ENCODE assay signal across 8 cellular contexts in the genomic region with DNA sequence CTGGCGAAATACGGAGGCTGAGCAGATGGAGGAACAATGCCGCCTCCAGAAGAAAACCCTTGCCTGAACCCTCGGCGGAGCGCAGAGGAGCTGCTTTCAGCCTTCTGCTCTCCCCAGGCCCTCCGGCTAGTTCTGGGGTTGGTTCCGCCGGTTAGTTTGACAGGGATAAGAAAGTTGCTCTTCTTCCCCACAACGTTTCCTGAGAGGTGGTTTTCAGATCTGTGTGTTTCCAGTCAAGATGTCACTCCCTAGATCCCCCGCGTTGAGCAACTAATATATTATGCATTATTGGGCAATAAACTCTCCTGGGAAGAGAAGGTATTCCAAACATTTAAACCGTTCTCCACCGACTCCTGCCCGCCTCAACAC. TPM values are rescaled to one million over a fixed set of nuclear protein-coding genes. Genes with fewer than 3 reads are reported as not detected.
DNase-seq lines count a peak whose midpoint lies in the region; ATAC-seq and TF ChIP-seq lines count a peak whose summit lies in the region.

No MANE protein-coding gene starts in this region.

- intact Hi-C loops in activated CD8-positive, alpha-beta T cell treated with anti-CD3 and anti-CD28 coated beads for 36 hours (cut with micrococcal nuclease) = no loop called here

- H3K4me3 ChIP-seq in HUES64 (ENCODE audit: low read length) = peak overlapping the region; percentile 92

- ATAC-seq in naive B cell (ENCODE audit: low read depth in 2 of 2) = no peak
- ATAC-seq in activated CD8-positive, alpha-beta T cell treated with anti-CD3 and anti-CD28 coated beads for 36 hours = no peak
- no peak for ATAC-seq in HG02610 (IDR thresholded peaks at IDR 0.05; ENCODE audit: unreplicated experiment)

- POLR2A ChIA-PET in activated CD8-positive, alpha-beta T cell treated with anti-CD3 and anti-CD28 coated beads for 36 hours (lab: Charles Lee) = no interaction called here

- H3K27ac Mint-ChIP-seq in endothelial cell (ENCODE audit: unreplicated experiment) (peak overlapping the region; percentile 81), naive B cell (no peak overlapping the region)
- no peak overlapping the region for H3K27ac Mint-ChIP-seq in activated CD8-positive, alpha-beta T cell treated with anti-CD3 and anti-CD28 coated beads for 36 hours

- H3K36me3 Mint-ChIP-seq in endothelial cell (ENCODE audit: low read depth, unreplicated experiment) (peaks cover 9% of the 10 kb centered on the region), naive B cell (peaks cover 6 to 11% of the 10 kb centered on the region in 2 donors)
- H3K36me3 Mint-ChIP-seq in activated CD8-positive, alpha-beta T cell treated with anti-CD3 and anti-CD28 coated beads for 36 hours (ENCODE audit: low read depth) = no peaks in the 10 kb centered on the region

- peaks cover 6% of the 10 kb centered on the region for H3K27me3 Mint-ChIP-seq in endothelial cell (ENCODE audit: unreplicated experiment)
- peaks cover 60 to 69% (median 61%) of the 10 kb centered on the region in 3 donors for H3K27me3 Mint-ChIP-seq in naive B cell
- peaks cover 48% of the 10 kb centered on the region for H3K27me3 Mint-ChIP-seq in activated CD8-positive, alpha-beta T cell treated with anti-CD3 and anti-CD28 coated beads for 36 hours

- in situ Hi-C loops in ACHN (cut with HindIII; ENCODE audit: low pct_ligation_motif_present, low pct_unique_long_range_greater_than_20kb, low sequenced_read_pairs) = no loop called here

- peak overlapping the region; percentile 71 for H3K9ac ChIP-seq in HUES64 (ENCODE audit: low read depth, low read length)

- CTCF ChIA-PET in activated CD8-positive, alpha-beta T cell treated with anti-CD3 and anti-CD28 coated beads for 36 hours (lab: Charles Lee) = no interaction called here

- H3K9me3 ChIP-seq in HUES64 (ENCODE audit: insufficient read depth, low read depth, low read length) = no peaks in the 10 kb centered on the region

- H3K4me1 Mint-ChIP-seq in endothelial cell (ENCODE audit: unreplicated experiment) (peaks cover 50% of the 10 kb centered on the region), naive B cell (peaks cover 26 to 37% (median 34%) of the 10 kb centered on the region in 3 donors)
- peaks cover 28% of the 10 kb centered on the region for H3K4me1 Mint-ChIP-seq in activated CD8-positive, alpha-beta T cell treated with anti-CD3 and anti-CD28 coated beads for 36 hours (ENCODE audit: low read depth)

- H3K9me3 Mint-ChIP-seq in endothelial cell (ENCODE audit: unreplicated experiment) (no peaks in the 10 kb centered on the region), naive B cell (peaks cover 0 to 22% (median 2%) of the 10 kb centered on the region in 7 donors)
- H3K9me3 Mint-ChIP-seq in activated CD8-positive, alpha-beta T cell treated with anti-CD3 and anti-CD28 coated beads for 36 hours = peaks cover 1% of the 10 kb centered on the region

- H3K27ac ChIP-seq in HUES64 (ENCODE audit: low read depth, low read length) = peak overlapping the region; percentile 54

- no peak for TF ChIP-seq CTCF in endothelial cell (IDR thresholded peaks at IDR 0.05; ENCODE audit: unreplicated experiment)
- TF ChIP-seq CTCF in activated CD8-positive, alpha-beta T cell treated with anti-CD3 and anti-CD28 coated beads for 36 hours (IDR thresholded peaks at IDR 0.05) = no peak

- peaks cover 40% of the 10 kb centered on the region for H3K27me3 ChIP-seq in HUES64 (ENCODE audit: insufficient read depth, low read length)

- 2% methylated on average over 9 of the region's 15 CpGs for WGBS in HUES64

- H3K4me3 Mint-ChIP-seq in endothelial cell (ENCODE audit: unreplicated experiment) (peak overlapping the region; percentile 95), naive B cell (peak overlapping the region in 5 of 8 donors; percentile 10 to 78 (median 34))
- H3K4me3 Mint-ChIP-seq in activated CD8-positive, alpha-beta T cell treated with anti-CD3 and anti-CD28 coated beads for 36 hours = no peak overlapping the region

- no peaks in the 10 kb centered on the region for H3K36me3 ChIP-seq in HUES64 (ENCODE audit: insufficient read depth, low read length)

- DNase-seq in ACHN (peak; percentile 80), endothelial cell (ENCODE audit: low spot score) (no peak), naive B cell (no peak), HuH-7.5 (ENCODE audit: low spot score) (no peak)
- DNase-seq in activated CD8-positive, alpha-beta T cell treated with anti-CD3 and anti-CD28 coated beads for 36 hours = no peak
- DNase-seq in stimulated activated naive CD4-positive, alpha-beta T cell treated with Interleukin-2 at 50 U/mL for 16 hours (lab: John Stamatoyannopoulos, UW) = no peak

- H3K4me1 ChIP-seq in HUES64 (ENCODE audit: insufficient read depth, low read length) = peaks cover 21% of the 10 kb centered on the region

RNA-seq across cellular contexts. Expression of a gene that starts 0.6 kb away (rescaled TPM):
- polyA plus RNA-seq in HUES64 (2013, experiment 1 of 2) = 8.2 TPM
- 10.8 TPM for polyA plus RNA-seq in HUES64 (2013, experiment 2 of 2)
- total RNA-seq in endothelial cell (ENCODE audit: unreplicated experiment) = 27.6 TPM
- polyA plus RNA-seq in naive B cell (ENCODE audit: low read depth in 6 of 6) = not detected
- total RNA-seq in activated CD8-positive, alpha-beta T cell treated with anti-CD3 and anti-CD28 coated beads for 36 hours = not detected

Comparison
In these comparisons a context has a peak if more than half of its experiments do, and no peak if none do; other contexts are left out.
1. RNA of a gene that starts 0.6 kb away (total RNA-seq): 27.6 TPM in endothelial cell (single experiment); not detected in activated CD8-positive, alpha-beta T cell treated with anti-CD3 and anti-CD28 coated beads for 36 hours; every median in the first group is over 10 times any median in the second.